Comparison of ENCODE assay signal across 8 cellular contexts in genomic region chr19:52941941-52942370, GRCh38. TPM values are rescaled to one million over a fixed set of nuclear protein-coding genes. Genes with fewer than 3 reads are reported as not detected.
DNase-seq lines count a peak whose midpoint lies in the region; ATAC-seq and TF ChIP-seq lines count a peak whose summit lies in the region.

No MANE protein-coding gene starts in this region.

- peak overlapping the region; percentile 69 to 71 for H3K4me3 ChIP-seq in left lung

- H3K4me3 Mint-ChIP-seq in central memory CD8-positive, alpha-beta T cell, result peak overlapping the region; percentile 93
- H3K4me3 Mint-ChIP-seq in stimulated activated naive CD8-positive, alpha-beta T cell treated with anti-CD3 and anti-CD28 coated beads, Interleukin-15, amount 100 ng/mL, for 72 hours, result peak overlapping the region; percentile 93 to 99

- peaks cover 0 to 4% of the 10 kb centered on the region in 2 donors for H3K36me3 ChIP-seq in left lung

- no peaks in the 10 kb centered on the region for H3K27me3 ChIP-seq in left lung

- H3K4me1 Mint-ChIP-seq in central memory CD8-positive, alpha-beta T cell, result peaks cover 25% of the 10 kb centered on the region
- peaks cover 33% of the 10 kb centered on the region for H3K4me1 Mint-ChIP-seq in stimulated activated naive CD8-positive, alpha-beta T cell treated with anti-CD3 and anti-CD28 coated beads, Interleukin-15, amount 100 ng/mL, for 72 hours

- ATAC-seq in HG02852 (IDR thresholded peaks at IDR 0.05; ENCODE audit: unreplicated experiment) (peak; percentile 6), left lung (peak; percentile 34)
- ATAC-seq in central memory CD8-positive, alpha-beta T cell (replicated peaks; ENCODE audit: extremely low read depth, poor library complexity, severe bottlenecking), result peak; percentile 37
- peak; percentile 44 for ATAC-seq in stimulated activated naive CD8-positive, alpha-beta T cell treated with anti-CD3 and anti-CD28 coated beads, Interleukin-15, amount 100 ng/mL, for 72 hours

- H3K27ac ChIP-seq in left lung, result peak overlapping the region; percentile 70 to 84

- DNase-seq in NCI-H82 (lab: John Stamatoyannopoulos, UW) (peak; percentile 51), NCI-H82 treated with DMSO at 0.1 percent for 48 hours (lab: John Stamatoyannopoulos, UW; ENCODE audit: unreplicated experiment) (no peak), RPMI7951 (ENCODE audit: low read depth) (peak; percentile 34), left lung (peak; percentile 40 to 76), KG1 (lab: John Stamatoyannopoulos, UW) (no peak)
- no peak for DNase-seq in central memory CD8-positive, alpha-beta T cell (ENCODE audit: low spot score in 2 of 2)
- peak in 1 of 2 donors; percentile 20 for DNase-seq in stimulated activated naive CD8-positive, alpha-beta T cell treated with anti-CD3 and anti-CD28 coated beads, Interleukin-15, amount 100 ng/mL, for 72 hours

- intact Hi-C loops in left lung (cut with DNase I), result no loop called here

- H3K9me3 ChIP-seq in left lung, result peaks cover 0 to 22% of the 10 kb centered on the region in 2 donors

- peaks cover 0 to 33% of the 10 kb centered on the region in 2 donors for H3K4me1 ChIP-seq in left lung

- peak overlapping the region; percentile 90 for H3K27ac Mint-ChIP-seq in central memory CD8-positive, alpha-beta T cell (ENCODE audit: low read depth)
- peak overlapping the region; percentile 89 to 99 for H3K27ac Mint-ChIP-seq in stimulated activated naive CD8-positive, alpha-beta T cell treated with anti-CD3 and anti-CD28 coated beads, Interleukin-15, amount 100 ng/mL, for 72 hours

- TF ChIP-seq CTCF in left lung (IDR thresholded peaks at IDR 0.05), result no peak

- H3K36me3 Mint-ChIP-seq in central memory CD8-positive, alpha-beta T cell (ENCODE audit: insufficient read depth), result peaks cover 9% of the 10 kb centered on the region

- H3K9me3 Mint-ChIP-seq in central memory CD8-positive, alpha-beta T cell, result no peaks in the 10 kb centered on the region
- H3K9me3 Mint-ChIP-seq in stimulated activated naive CD8-positive, alpha-beta T cell treated with anti-CD3 and anti-CD28 coated beads, Interleukin-15, amount 100 ng/mL, for 72 hours, result peaks cover 17 to 34% of the 10 kb centered on the region in 2 donors

- no peaks in the 10 kb centered on the region for H3K27me3 Mint-ChIP-seq in central memory CD8-positive, alpha-beta T cell
- H3K27me3 Mint-ChIP-seq in stimulated activated naive CD8-positive, alpha-beta T cell treated with anti-CD3 and anti-CD28 coated beads, Interleukin-15, amount 100 ng/mL, for 72 hours, result no peaks in the 10 kb centered on the region

RNA-seq across cellular contexts. Expression of gene ZNF888, which starts 18.7 kb away (rescaled TPM):
- 4.6 and 5.6 TPM in 2 replicates for total RNA-seq in RPMI7951 (2014; rRNA removed; shearing (Covaris generic))
- total RNA-seq in left lung, result 1 to 10 TPM; 5.7 to 8.0 TPM

RNA-seq across cellular contexts. Expression of gene ZNF816, which starts 20.7 kb away (rescaled TPM):
- 11.4 and 16.4 TPM in 2 replicates for total RNA-seq in RPMI7951 (2014; rRNA removed; shearing (Covaris generic))
- 10 to 100 TPM; 10.9 to 12.2 TPM for total RNA-seq in left lung

RNA-seq across cellular contexts. Expression of gene ZNF320, which starts 44.5 kb away (rescaled TPM):
- total RNA-seq in RPMI7951 (2014; rRNA removed; shearing (Covaris generic)), result 2.3 and 9.4 TPM in 2 replicates
- total RNA-seq in left lung, result 10 to 100 TPM in 1 of 2 donors, 1 to 10 TPM in 1; 7.6 to 21.0 TPM

Comparison
In these comparisons a context has a peak if more than half of its experiments do, and no peak if none do; other contexts are left out.
1. DNase-seq: peak in NCI-H82 (single experiment), RPMI7951 (single experiment) and left lung (2 of 2); none in NCI-H82 treated with DMSO at 0.1 percent for 48 hours (single experiment), central memory CD8-positive, alpha-beta T cell (0 of 2) and KG1 (single experiment).
2. Peak in every context shown above with its lines, with median percentiles within 50 percentile points of each other: ATAC-seq.